In the genomic region with DNA sequence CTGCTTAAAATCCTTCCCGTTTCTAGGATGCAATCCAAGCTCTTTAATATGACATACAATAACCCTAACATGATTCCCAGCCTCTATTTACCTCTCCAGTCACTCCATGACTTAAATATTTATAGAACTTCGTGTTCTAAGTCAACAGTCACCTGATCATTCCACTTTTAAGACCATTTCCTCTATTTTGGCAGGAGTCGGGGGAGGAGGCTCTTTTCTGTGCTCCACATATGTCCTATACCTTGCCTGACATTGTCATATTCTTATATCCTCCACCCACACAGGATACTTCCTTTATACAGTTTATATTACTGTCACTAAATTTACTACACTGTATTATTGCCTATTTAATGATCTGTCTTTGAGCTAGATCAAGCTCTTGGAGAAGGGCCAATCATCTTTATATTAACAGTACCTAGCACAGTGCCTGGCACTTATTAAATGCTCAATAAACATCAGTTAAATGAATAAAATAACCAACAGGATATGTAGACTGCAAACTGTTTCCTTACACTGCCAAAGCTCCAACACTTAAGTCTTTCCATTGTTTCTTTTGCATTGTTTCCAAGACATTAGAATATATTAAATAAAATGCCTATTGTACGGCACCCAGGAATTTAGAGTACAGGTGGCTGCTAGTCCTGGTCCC, we compare ENCODE assay signal across 10 cellular contexts. TPM values are rescaled to one million over a fixed set of nuclear protein-coding genes. Genes with fewer than 3 reads are reported as not detected.
DNase-seq lines count a peak whose midpoint lies in the region; ATAC-seq and TF ChIP-seq lines count a peak whose summit lies in the region.
"Had no signal": no experiment of that assay in that cellular context is flagged by ENCODE, and none has a peak within 500 bp of the region (broad histone marks: within the 10 kb centered on the region; RNA-seq: fewer than 3 reads in every experiment).

No MANE protein-coding gene starts in this region.

- intact Hi-C loops in heart left ventricle (cut with DNase I), result loop anchor here in 3 of 10 donors (5.0 to 10.0 kb wide), 4 partner anchors 52 to 350 kb away; no protein-coding TSS in a partner anchor
- intact Hi-C loops in Right ventricle myocardium superior (cut with DNase I), result no loop called here
- intact Hi-C loops in activated B cell treated with CpG ODN at 0.5 μM for 24 hours (cut with micrococcal nuclease), result loop anchor here (5.0 to 10.0 kb wide), 3 partner anchors 352 to 1652 kb away; partner anchors contain the start of genes ABHD13 and LIG4
- intact Hi-C loops in posterior vena cava (cut with DNase I), result no loop called here

- TF ChIP-seq POLR2A in heart left ventricle (IDR thresholded peaks at IDR 0.05) (no peak), upper lobe of left lung (IDR thresholded peaks at IDR 0.05) (no peak)

- H3K4me3 ChIP-seq in heart left ventricle (peak overlapping the region in 9 of 12 donors; percentile 85 to 98 (median 96)), upper lobe of left lung (peak overlapping the region in 3 of 4 donors; percentile 62 to 97 (median 90))
- H3K4me3 ChIP-seq: mucosa of descending colon had no signal

- H3K27ac ChIP-seq in heart left ventricle (peak overlapping the region in 2 of 12 donors; percentile 99), upper lobe of left lung (peak overlapping the region in 2 of 4 donors; percentile 98 to 100)

- POLR2A ChIA-PET in activated B cell treated with CpG ODN at 0.5 μM for 24 hours (lab: Charles Lee), result interaction anchor here (0.5 to 1.5 kb wide), 2 partner anchors 11 to 29 kb away, joined by 4 to 6 read pairs; no protein-coding TSS in a partner anchor

- peak overlapping the region; percentile 37 for H3K27ac Mint-ChIP-seq in activated B cell treated with CpG ODN at 0.5 μM for 24 hours
- peak overlapping the region; percentile 0 to 96 (median 44) for H3K27ac Mint-ChIP-seq in immature natural killer cell

- H3K27me3 Mint-ChIP-seq in activated B cell treated with CpG ODN at 0.5 μM for 24 hours, result no peaks in the 10 kb centered on the region
- H3K27me3 Mint-ChIP-seq in immature natural killer cell (ENCODE audit: low read depth in 3 of 3), result peaks cover 7 to 8% (median 7%) of the 10 kb centered on the region in 3 donors

- no peaks in the 10 kb centered on the region for H3K36me3 ChIP-seq in heart left ventricle
- no peaks in the 10 kb centered on the region for H3K36me3 ChIP-seq in upper lobe of left lung

- H3K4me3 Mint-ChIP-seq in activated B cell treated with CpG ODN at 0.5 μM for 24 hours (peak overlapping the region; percentile 88), immature natural killer cell (peak overlapping the region; percentile 22 to 99 (median 97))

- DNase-seq in heart left ventricle, result no peak
- no peak for DNase-seq in Right ventricle myocardium superior
- DNase-seq in activated B cell treated with CpG ODN at 0.5 μM for 24 hours, result no peak
- DNase-seq in immature natural killer cell, result no peak
- no peak for DNase-seq in upper lobe of left lung
- no peak for DNase-seq in posterior vena cava (ENCODE audit: low spot score)
- DNase-seq: mucosa of descending colon, NCI-H69 had no signal

- H3K4me1 ChIP-seq in heart left ventricle, result peaks cover 4 to 79% (median 61%) of the 10 kb centered on the region in 12 donors
- peaks cover 51 to 63% (median 59%) of the 10 kb centered on the region in 4 donors for H3K4me1 ChIP-seq in upper lobe of left lung

- ATAC-seq in heart left ventricle (no peak), Right ventricle myocardium superior (ENCODE audit: poor library complexity) (no peak), activated B cell treated with CpG ODN at 0.5 μM for 24 hours (ENCODE audit: low read depth) (no peak), upper lobe of left lung (ENCODE audit: low FRiP score in 2 of 2) (no peak), GM21447 (IDR thresholded peaks at IDR 0.05; ENCODE audit: unreplicated experiment) (no peak), HG03095 (IDR thresholded peaks at IDR 0.05; ENCODE audit: unreplicated experiment) (no peak)
- ATAC-seq: mucosa of descending colon had no signal

- CTCF ChIA-PET in activated B cell treated with CpG ODN at 0.5 μM for 24 hours (lab: Charles Lee), result interaction anchor here (1.8 kb wide), 1 partner anchor 29 kb away, joined by 17 read pairs; no protein-coding TSS in a partner anchor

- H3K27me3 ChIP-seq in heart left ventricle, result no peaks in the 10 kb centered on the region
- no peaks in the 10 kb centered on the region for H3K27me3 ChIP-seq in upper lobe of left lung

- no peak for TF ChIP-seq EP300 in upper lobe of left lung (IDR thresholded peaks at IDR 0.05)

- peaks cover 70% of the 10 kb centered on the region for H3K4me1 Mint-ChIP-seq in activated B cell treated with CpG ODN at 0.5 μM for 24 hours
- peaks cover 75 to 80% of the 10 kb centered on the region in 2 donors for H3K4me1 Mint-ChIP-seq in immature natural killer cell

- H3K9me3 ChIP-seq in heart left ventricle (no peaks in the 10 kb centered on the region), upper lobe of left lung (no peaks in the 10 kb centered on the region)
- H3K9me3 ChIP-seq: mucosa of descending colon had no signal

- peaks cover 8% of the 10 kb centered on the region for H3K36me3 Mint-ChIP-seq in activated B cell treated with CpG ODN at 0.5 μM for 24 hours (ENCODE audit: low read depth)
- H3K36me3 Mint-ChIP-seq in immature natural killer cell, result no peaks in the 10 kb centered on the region

- no peak for TF ChIP-seq CTCF in heart left ventricle (IDR thresholded peaks at IDR 0.05)
- no peak for TF ChIP-seq CTCF in activated B cell treated with CpG ODN at 0.5 μM for 24 hours (IDR thresholded peaks at IDR 0.05)
- no peak for TF ChIP-seq CTCF in upper lobe of left lung (IDR thresholded peaks at IDR 0.05)

- H3K9me3 Mint-ChIP-seq in activated B cell treated with CpG ODN at 0.5 μM for 24 hours, result no peaks in the 10 kb centered on the region
- no peaks in the 10 kb centered on the region for H3K9me3 Mint-ChIP-seq in immature natural killer cell

- WGBS in heart left ventricle, 4 donors, result 35 to 44% (median 41%) methylated on average over 4 of the region's 4 CpGs
- 20 to 21% methylated on average over 4 of the region's 4 CpGs for WGBS in upper lobe of left lung, 2 donors

RNA-seq across cellular contexts. Expression of gene ARGLU1, which starts 2.7 kb away (rescaled TPM):
- 10 to 100 TPM; 14.2 to 35.6 (median 28.1) TPM for total RNA-seq in heart left ventricle
- 10 to 100 TPM; 25.7 to 54.0 TPM for polyA plus RNA-seq in heart left ventricle
- 25.6 TPM for total RNA-seq in Right ventricle myocardium superior
- 108 and 112 TPM in 2 replicates for total RNA-seq in activated B cell treated with CpG ODN at 0.5 μM for 24 hours
- 10 to 100 TPM; 27.0 to 56.7 (median 39.8) TPM for polyA plus RNA-seq in immature natural killer cell
- 100 to 1,000 TPM in 3 of 6 donors, 10 to 100 TPM in 3; 73.6 to 411 (median 121) TPM for total RNA-seq in upper lobe of left lung
- total RNA-seq in posterior vena cava, result 10 to 100 TPM; 69.9 to 72.8 TPM

RNA-seq across cellular contexts. Expression of gene EFNB2, which starts 29.8 kb away (rescaled TPM):
- total RNA-seq in heart left ventricle, result 10 to 100 TPM in 7 of 9 donors, 1 to 10 TPM in 2; 8.6 to 20.2 (median 12.7) TPM
- 10 to 100 TPM in 1 of 2 donors, 1 to 10 TPM in 1; 7.3 to 17.7 TPM for polyA plus RNA-seq in heart left ventricle
- total RNA-seq in Right ventricle myocardium superior, result 8.4 TPM
- 0.27 and 0.31 TPM in 2 replicates for total RNA-seq in activated B cell treated with CpG ODN at 0.5 μM for 24 hours
- under 1 TPM in 1 of 3 donors, not detected in 2; 0.17 TPM for polyA plus RNA-seq in immature natural killer cell
- 10 to 100 TPM; 23.0 to 45.7 (median 30.9) TPM for total RNA-seq in upper lobe of left lung
- total RNA-seq in posterior vena cava, result 10 to 100 TPM; 15.5 to 18.2 TPM
